Comparison of ENCODE assay signal across 1 cellular context in the genomic region with DNA sequence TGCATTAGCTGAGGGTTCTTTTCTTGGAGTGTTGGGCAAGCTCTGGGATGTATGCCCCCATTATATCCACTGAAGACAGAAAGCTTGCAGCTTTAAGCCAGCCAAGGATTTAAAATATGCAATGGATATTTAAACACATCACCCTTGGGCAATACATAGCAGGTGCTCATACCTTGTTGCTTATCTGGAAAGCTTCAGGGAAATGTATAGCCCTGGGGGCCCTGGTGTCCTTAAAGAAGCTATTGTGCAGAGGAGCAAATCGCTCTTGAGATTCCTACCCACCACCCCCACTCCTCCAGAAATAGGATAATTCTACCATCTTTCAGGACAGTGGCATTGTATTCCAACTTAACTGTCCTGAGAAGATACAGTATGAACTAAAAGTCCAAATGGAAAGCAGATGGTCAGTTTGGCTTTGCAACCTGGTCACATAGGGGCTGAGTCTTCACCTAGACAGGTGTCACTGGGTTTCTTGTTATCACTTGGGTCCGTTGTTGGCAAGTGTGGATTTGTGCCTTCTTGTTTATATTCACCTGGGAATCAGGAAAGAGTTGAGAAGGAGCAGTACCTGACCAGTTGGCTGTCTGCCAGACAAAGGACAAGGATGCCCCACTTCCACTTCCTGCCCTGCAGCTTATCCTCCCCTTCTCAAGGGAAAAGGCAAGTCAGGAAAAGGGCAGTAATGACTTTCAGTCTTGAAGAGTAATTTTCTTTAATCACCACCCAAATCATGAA.
TF ChIP-seq lines count a peak whose summit lies in the region.

No MANE protein-coding gene starts in this region.

TF ChIP-seq in SK-N-SH treated with all-trans-retinoic acid at 6 μM for 48 hours, 23 proteins besides CTCF, POLR2A, EP300 and RAD21 (continued from another document):
- TF ChIP-seq, protein P1, sequence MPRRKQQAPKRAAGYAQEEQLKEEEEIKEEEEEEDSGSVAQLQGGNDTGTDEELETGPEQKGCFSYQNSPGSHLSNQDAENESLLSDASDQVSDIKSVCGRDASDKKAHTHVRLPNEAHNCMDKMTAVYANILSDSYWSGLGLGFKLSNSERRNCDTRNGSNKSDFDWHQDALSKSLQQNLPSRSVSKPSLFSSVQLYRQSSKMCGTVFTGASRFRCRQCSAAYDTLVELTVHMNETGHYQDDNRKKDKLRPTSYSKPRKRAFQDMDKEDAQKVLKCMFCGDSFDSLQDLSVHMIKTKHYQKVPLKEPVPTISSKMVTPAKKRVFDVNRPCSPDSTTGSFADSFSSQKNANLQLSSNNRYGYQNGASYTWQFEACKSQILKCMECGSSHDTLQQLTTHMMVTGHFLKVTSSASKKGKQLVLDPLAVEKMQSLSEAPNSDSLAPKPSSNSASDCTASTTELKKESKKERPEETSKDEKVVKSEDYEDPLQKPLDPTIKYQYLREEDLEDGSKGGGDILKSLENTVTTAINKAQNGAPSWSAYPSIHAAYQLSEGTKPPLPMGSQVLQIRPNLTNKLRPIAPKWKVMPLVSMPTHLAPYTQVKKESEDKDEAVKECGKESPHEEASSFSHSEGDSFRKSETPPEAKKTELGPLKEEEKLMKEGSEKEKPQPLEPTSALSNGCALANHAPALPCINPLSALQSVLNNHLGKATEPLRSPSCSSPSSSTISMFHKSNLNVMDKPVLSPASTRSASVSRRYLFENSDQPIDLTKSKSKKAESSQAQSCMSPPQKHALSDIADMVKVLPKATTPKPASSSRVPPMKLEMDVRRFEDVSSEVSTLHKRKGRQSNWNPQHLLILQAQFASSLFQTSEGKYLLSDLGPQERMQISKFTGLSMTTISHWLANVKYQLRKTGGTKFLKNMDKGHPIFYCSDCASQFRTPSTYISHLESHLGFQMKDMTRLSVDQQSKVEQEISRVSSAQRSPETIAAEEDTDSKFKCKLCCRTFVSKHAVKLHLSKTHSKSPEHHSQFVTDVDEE (CRISPR knock-in tag; IDR thresholded peaks at IDR 0.05) = no peak
- TF ChIP-seq ZNF565 (CRISPR knock-in tag; conservative IDR thresholded peaks at IDR 0.05; ENCODE audit: low read depth) (no peak), ARNTL (CRISPR knock-in tag; IDR thresholded peaks at IDR 0.05; ENCODE audit: borderline replicate concordance, low read depth) (no peak), GLIS3 (CRISPR knock-in tag; IDR thresholded peaks at IDR 0.05) (no peak), ESRRG (CRISPR knock-in tag; IDR thresholded peaks at IDR 0.05) (no peak), PPARA (CRISPR knock-in tag; IDR thresholded peaks at IDR 0.05; ENCODE audit: borderline replicate concordance) (no peak), ISL1 (CRISPR knock-in tag; IDR thresholded peaks at IDR 0.05) (no peak), TOX (CRISPR knock-in tag; IDR thresholded peaks at IDR 0.05; ENCODE audit: borderline replicate concordance) (no peak), CSDC2 (CRISPR knock-in tag; IDR thresholded peaks at IDR 0.05) (no peak), TCF4 (CRISPR knock-in tag; IDR thresholded peaks at IDR 0.05; ENCODE audit: borderline replicate concordance) (no peak), RARB (CRISPR knock-in tag; IDR thresholded peaks at IDR 0.05) (no peak), BACH2 (CRISPR knock-in tag; IDR thresholded peaks at IDR 0.05; ENCODE audit: borderline replicate concordance) (no peak)
- TF ChIP-seq, protein P2, sequence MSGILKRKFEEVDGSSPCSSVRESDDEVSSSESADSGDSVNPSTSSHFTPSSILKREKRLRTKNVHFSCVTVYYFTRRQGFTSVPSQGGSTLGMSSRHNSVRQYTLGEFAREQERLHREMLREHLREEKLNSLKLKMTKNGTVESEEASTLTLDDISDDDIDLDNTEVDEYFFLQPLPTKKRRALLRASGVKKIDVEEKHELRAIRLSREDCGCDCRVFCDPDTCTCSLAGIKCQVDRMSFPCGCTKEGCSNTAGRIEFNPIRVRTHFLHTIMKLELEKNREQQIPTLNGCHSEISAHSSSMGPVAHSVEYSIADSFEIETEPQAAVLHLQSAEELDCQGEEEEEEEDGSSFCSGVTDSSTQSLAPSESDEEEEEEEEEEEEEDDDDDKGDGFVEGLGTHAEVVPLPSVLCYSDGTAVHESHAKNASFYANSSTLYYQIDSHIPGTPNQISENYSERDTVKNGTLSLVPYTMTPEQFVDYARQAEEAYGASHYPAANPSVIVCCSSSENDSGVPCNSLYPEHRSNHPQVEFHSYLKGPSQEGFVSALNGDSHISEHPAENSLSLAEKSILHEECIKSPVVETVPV (CRISPR knock-in tag; IDR thresholded peaks at IDR 0.05) = no peak
- TF ChIP-seq, protein P3, sequence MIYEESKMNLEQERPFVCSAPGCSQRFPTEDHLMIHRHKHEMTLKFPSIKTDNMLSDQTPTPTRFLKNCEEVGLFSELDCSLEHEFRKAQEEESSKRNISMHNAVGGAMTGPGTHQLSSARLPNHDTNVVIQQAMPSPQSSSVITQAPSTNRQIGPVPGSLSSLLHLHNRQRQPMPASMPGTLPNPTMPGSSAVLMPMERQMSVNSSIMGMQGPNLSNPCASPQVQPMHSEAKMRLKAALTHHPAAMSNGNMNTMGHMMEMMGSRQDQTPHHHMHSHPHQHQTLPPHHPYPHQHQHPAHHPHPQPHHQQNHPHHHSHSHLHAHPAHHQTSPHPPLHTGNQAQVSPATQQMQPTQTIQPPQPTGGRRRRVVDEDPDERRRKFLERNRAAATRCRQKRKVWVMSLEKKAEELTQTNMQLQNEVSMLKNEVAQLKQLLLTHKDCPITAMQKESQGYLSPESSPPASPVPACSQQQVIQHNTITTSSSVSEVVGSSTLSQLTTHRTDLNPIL (CRISPR knock-in tag; IDR thresholded peaks at IDR 0.05; ENCODE audit: low read depth) = no peak
